27 cellular contexts compared by ENCODE assay signal in genomic region chr22:32083000-32083399, GRCh38. TPM values are rescaled to one million over a fixed set of nuclear protein-coding genes. Genes with fewer than 3 reads are reported as not detected.
"Had no signal": no experiment of that assay in that cellular context is flagged by ENCODE, and none has a peak within 500 bp of the region (broad histone marks: within the 10 kb centered on the region; RNA-seq: fewer than 3 reads in every experiment).

No MANE protein-coding gene starts in this region.

- ATAC-seq: gastrocnemius medialis, heart right ventricle, left cardiac atrium, left ventricle myocardium superior, lower lobe of right lung, mucosa of descending colon had no signal

- H3K27ac ChIP-seq: coronary artery, dorsolateral prefrontal cortex, esophagus squamous epithelium, gastrocnemius medialis, heart right ventricle, left lung, lower lobe of right lung had no signal

- FAIRE-seq: colon, endothelial cell of umbilical vein, islet of Langerhans, keratinocyte had no signal

- H3K36me3 Mint-ChIP-seq: mesothelial cell of epicardium had no signal

- H3K27ac Mint-ChIP-seq: mesothelial cell of epicardium had no signal

- H3K27me3 ChIP-seq: dorsolateral prefrontal cortex had no signal

- H3K4me1 ChIP-seq: esophagus squamous epithelium, left lung, lower lobe of right lung had no signal

- H3K9me3 ChIP-seq: esophagus squamous epithelium, gastrocnemius medialis, heart right ventricle, left lung, lower lobe of right lung, mucosa of descending colon had no signal

- H3K9me3 Mint-ChIP-seq: mesothelial cell of epicardium had no signal

- DNase-seq: dermis blood vessel endothelial cell; dorsolateral prefrontal cortex; effector CD4-positive, alpha-beta T cell; effector memory CD4-positive, alpha-beta T cell; esophagus squamous epithelium; foreskin fibroblast; foreskin melanocyte; gastrocnemius medialis; glutamatergic neuron; head of caudate nucleus; heart right ventricle; hippocampal formation; left cardiac atrium; left lung; left ventricle myocardium superior; lower lobe of right lung; mucosa of descending colon had no signal

- H3K4me3 Mint-ChIP-seq: mesothelial cell of epicardium had no signal

- H3K36me3 ChIP-seq: esophagus squamous epithelium, gastrocnemius medialis, left lung, lower lobe of right lung had no signal

- H3K4me3 ChIP-seq: coronary artery, dorsolateral prefrontal cortex, esophagus squamous epithelium, gastrocnemius medialis, heart right ventricle, left lung, lower lobe of right lung, mucosa of descending colon had no signal

RNA-seq across cellular contexts. Expression of gene SLC5A1, which starts 39.9 kb away (rescaled TPM):
- total RNA-seq: dermis blood vessel endothelial cell, endothelial cell of umbilical vein, epithelial cell of proximal tubule, glomerular endothelial cell, lung microvascular endothelial cell, mesothelial cell of epicardium, myocyte had no signal
- polyA plus RNA-seq: endothelial cell of umbilical vein had no signal
